ENCODE assay signal across 8 cellular contexts in genomic region chr6:137076277-137077068, GRCh38. TPM values are rescaled to one million over a fixed set of nuclear protein-coding genes. Genes with fewer than 3 reads are reported as not detected.
DNase-seq lines count a peak whose midpoint lies in the region; ATAC-seq, FAIRE-seq and TF ChIP-seq lines count a peak whose summit lies in the region.

No MANE protein-coding gene starts in this region.

- peak; percentile 91 for FAIRE-seq in H1 (lab: Jason Lieb, UNC)

- H3K27ac ChIP-seq in H1 (ENCODE audit: low read depth, low read length) (no peak overlapping the region), mesendoderm (ENCODE audit: low read depth, low read length) (no peak overlapping the region)

- no peak overlapping the region for H2BK120ac ChIP-seq in H1 (replicated peaks; ENCODE audit: low read depth, low read length)
- no peak overlapping the region for H2BK120ac ChIP-seq in mesendoderm (ENCODE audit: low read depth, low read length)

- intact Hi-C loops in Calu3 (cut with micrococcal nuclease; ENCODE audit: unreplicated experiment): no loop called here

- no peaks in the 10 kb centered on the region for H3K36me3 Mint-ChIP-seq in Calu3 (ENCODE audit: insufficient read depth, unreplicated experiment)
- no peaks in the 10 kb centered on the region for H3K36me3 Mint-ChIP-seq in activated CD4-positive, alpha-beta T cell treated with anti-CD3 and anti-CD28 coated beads, Interleukin-2, amount 10 ng/mL, durations not matched to agents 7 days and 5 days (ENCODE audit: low read depth)

- no peak overlapping the region for H4K91ac ChIP-seq in H1 (replicated peaks; ENCODE audit: insufficient read length, low read length)

- H3K27me3 Mint-ChIP-seq in Calu3 (ENCODE audit: unreplicated experiment): peaks cover 5% of the 10 kb centered on the region
- peaks cover 40% of the 10 kb centered on the region for H3K27me3 Mint-ChIP-seq in activated CD4-positive, alpha-beta T cell treated with anti-CD3 and anti-CD28 coated beads, Interleukin-2, amount 10 ng/mL, durations not matched to agents 7 days and 5 days

- no peak overlapping the region for H2BK5ac ChIP-seq in H1 (ENCODE audit: low read depth, low read length)
- H2BK5ac ChIP-seq in mesendoderm (ENCODE audit: low read length): no peak overlapping the region

- no peak overlapping the region for H3K56ac ChIP-seq in H1 (replicated peaks; ENCODE audit: insufficient read length, low read depth, low read length)
- no peak overlapping the region for H3K56ac ChIP-seq in mesendoderm (ENCODE audit: low read length)

- POLR2A ChIA-PET in activated CD4-positive, alpha-beta T cell treated with anti-CD3 and anti-CD28 coated beads, Interleukin-2, amount 10 ng/mL, durations not matched to agents 7 days and 5 days (lab: Charles Lee): no interaction called here
- POLR2A ChIA-PET in H1 (lab: Charles Lee; ENCODE audit: partially characterized antibody): no interaction called here

- H3K23ac ChIP-seq in H1 (ENCODE audit: insufficient read length) (no peak overlapping the region), mesendoderm (ENCODE audit: low read length) (no peak overlapping the region)

- no peak for TF ChIP-seq EP300 in H1 (IDR thresholded peaks at IDR 0.05; ENCODE audit: borderline replicate concordance in 1 of 2, low read depth in 2 of 2, low read length in 2 of 2)

- H2AFZ ChIP-seq in H1 (ENCODE audit: low read length): peak overlapping the region; percentile 98

- TF ChIP-seq POLR2A in H1 (IDR thresholded peaks at IDR 0.05; ENCODE audit: control extremely low read depth in 1 of 2, low read depth in 2 of 2, low read length in 2 of 2): no peak

- peak; percentile 94 for TF ChIP-seq RAD21 in H1 (IDR thresholded peaks at IDR 0.05 in 1 of 2, conservative IDR thresholded peaks at IDR 0.05 in 1 of 2; ENCODE audit: low read depth in 2 of 2, low read length in 2 of 2)

- H4K5ac ChIP-seq in H1 (ENCODE audit: insufficient read length, low read depth, low read length) (no peak overlapping the region), mesendoderm (ENCODE audit: low read length) (no peak overlapping the region)

- H3K36me3 ChIP-seq in H1 (ENCODE audit: control insufficient read depth in 2 of 4, insufficient read depth in 4 of 4, low read length in 3 of 4) (no peaks in the 10 kb centered on the region), mesendoderm (ENCODE audit: control insufficient read depth, insufficient read depth, low read length) (no peaks in the 10 kb centered on the region)

- TF ChIP-seq CTCF in Calu3 (IDR thresholded peaks at IDR 0.05; ENCODE audit: unreplicated experiment) (peak; percentile 42), H1 (IDR thresholded peaks at IDR 0.05; ENCODE audit: control extremely low read depth in 1 of 3, insufficient read depth in 1 of 3, low read depth in 1 of 3, low read length in 3 of 3) (peak; percentile 85 to 98 (median 97))

- no peak overlapping the region for H3K4ac ChIP-seq in H1 (replicated peaks; ENCODE audit: insufficient read length, low read depth, low read length)
- H3K4ac ChIP-seq in mesendoderm (ENCODE audit: low read depth, low read length): no peak overlapping the region

- H3K23me2 ChIP-seq in H1 (ENCODE audit: low read depth, low read length): no peaks in the 10 kb centered on the region

- no peaks in the 10 kb centered on the region for H3K79me1 ChIP-seq in H1 (ENCODE audit: low read depth, low read length)
- H3K79me1 ChIP-seq in mesendoderm (ENCODE audit: low read length): no peaks in the 10 kb centered on the region

- H3K9me3 ChIP-seq in H1 (ENCODE audit: insufficient read depth in 2 of 2, low read depth in 1 of 2, low read length in 1 of 2): no peaks in the 10 kb centered on the region

- H3K27me3 ChIP-seq in H1 (replicated peaks in 1 of 4; ENCODE audit: control insufficient read depth in 3 of 4, extremely low read depth in 1 of 4, insufficient read depth in 3 of 4, low read length in 3 of 4) (no peaks in the 10 kb centered on the region), mesendoderm (ENCODE audit: insufficient read depth, low read length, poor library complexity) (no peaks in the 10 kb centered on the region)

- DNase-seq in Calu3 (peak; percentile 69), NCI-H524 treated with DMSO at 0.1 percent for 48 hours (lab: John Stamatoyannopoulos, UW) (peak; percentile 74), H1 (ENCODE audit: low read depth in 1 of 2, low spot score in 2 of 2) (peak; percentile 56 to 75), mesendoderm (peak; percentile 92)
- peak; percentile 64 for DNase-seq in activated CD4-positive, alpha-beta T cell treated with anti-CD3 and anti-CD28 coated beads, Interleukin-2, amount 10 ng/mL, durations not matched to agents 7 days and 5 days
- DNase-seq in stimulated activated CD8-positive, alpha-beta memory T cell treated with anti-CD3 and anti-CD28 coated beads, Interleukin-7, amount 100 ng/mL, for 24 hours (ENCODE audit: low read depth): peak; percentile 26

- H3K4me1 ChIP-seq in H1 (replicated peaks in 1 of 4; ENCODE audit: control insufficient read depth in 3 of 4, insufficient read depth in 4 of 4, low read length in 3 of 4): peaks cover 0 to 6% (median under 1%) of the 10 kb centered on the region in 4 experiments; a peak in 2 of 7 replicates
- no peaks in the 10 kb centered on the region for H3K4me1 ChIP-seq in mesendoderm (ENCODE audit: control insufficient read depth, low read depth, low read length)

- no peaks in the 10 kb centered on the region for H3K9me3 Mint-ChIP-seq in Calu3 (ENCODE audit: low read depth, unreplicated experiment)
- no peaks in the 10 kb centered on the region for H3K9me3 Mint-ChIP-seq in activated CD4-positive, alpha-beta T cell treated with anti-CD3 and anti-CD28 coated beads, Interleukin-2, amount 10 ng/mL, durations not matched to agents 7 days and 5 days

- H3K79me2 ChIP-seq in H1 (ENCODE audit: control insufficient read depth in 1 of 2, insufficient read depth in 2 of 2, low read length in 2 of 2) (no peaks in the 10 kb centered on the region), mesendoderm (ENCODE audit: control insufficient read depth, insufficient read depth, low read length) (no peaks in the 10 kb centered on the region)

- no peak overlapping the region for H2BK12ac ChIP-seq in H1 (ENCODE audit: low read depth, low read length)

- H3K4me3 ChIP-seq in H1 (ENCODE audit: extremely low read depth in 1 of 4, insufficient read depth in 2 of 4, low read depth in 3 of 4, low read length in 4 of 4): no peak overlapping the region
- no peak overlapping the region for H3K4me3 ChIP-seq in mesendoderm (ENCODE audit: low read length)

- 76% methylated on average over 4 of the region's 4 CpGs; no CpG with 5 or more reads in 1 of the 2 experiments for WGBS in H1 (ENCODE audit: extremely low coverage in 1 of 2, insufficient coverage in 1 of 2, insufficient read length in 1 of 2, insufficient replicate concordance in 2 of 2, low coverage in 1 of 2, low lambda C conversion rate in 2 of 2, missing lambda C conversion rate in 1 of 2), 2 experiments
- no CpG with 5 or more reads among the region's 4 CpGs for WGBS in mesendoderm (ENCODE audit: extremely low coverage, insufficient coverage, low lambda C conversion rate)

- H2BK15ac ChIP-seq in H1 (ENCODE audit: low read length) (no peak overlapping the region), mesendoderm (replicated peaks; ENCODE audit: low read depth) (no peak overlapping the region)

- no TSS peak for BruUV-seq in Calu3 (replicated peaks; lab: Mats Ljungman, UMichigan)

- CTCF ChIA-PET in Calu3 (lab: Charles Lee): interaction anchor here (0.8 to 1.6 kb wide), 2 partner anchors 18 to 201 kb away, joined by 3 to 5 read pairs; no protein-coding TSS in a partner anchor
- CTCF ChIA-PET in activated CD4-positive, alpha-beta T cell treated with anti-CD3 and anti-CD28 coated beads, Interleukin-2, amount 10 ng/mL, durations not matched to agents 7 days and 5 days (lab: Charles Lee): interaction anchor here (0.6 to 1.5 kb wide), 5 partner anchors 12 to 554 kb away, joined by 3 to 6 read pairs (median 3); no protein-coding TSS in a partner anchor
- CTCF ChIA-PET in H1 (lab: Charles Lee; ENCODE audit: partially characterized antibody): interaction anchor here (0.6 to 3.9 kb wide), 33 partner anchors 9 to 621 kb away, joined by 3 to 22 read pairs (median 4); no protein-coding TSS in a partner anchor

- no peak overlapping the region for H3K14ac ChIP-seq in H1 (ENCODE audit: insufficient read length)

- H3K18ac ChIP-seq in H1 (ENCODE audit: extremely low read depth, low read length) (no peak overlapping the region), mesendoderm (ENCODE audit: low read length) (no peak overlapping the region)

- H4K20me1 ChIP-seq in H1 (replicated peaks in 1 of 2; ENCODE audit: control insufficient read depth in 1 of 2, insufficient read depth in 2 of 2, low read length in 2 of 2): no peaks in the 10 kb centered on the region

- no peak overlapping the region for H3K27ac Mint-ChIP-seq in Calu3 (ENCODE audit: unreplicated experiment)
- H3K27ac Mint-ChIP-seq in activated CD4-positive, alpha-beta T cell treated with anti-CD3 and anti-CD28 coated beads, Interleukin-2, amount 10 ng/mL, durations not matched to agents 7 days and 5 days: no peak overlapping the region

- H3K9ac ChIP-seq in H1 (replicated peaks in 1 of 4; ENCODE audit: extremely low read depth in 1 of 4, low read depth in 3 of 4, low read length in 3 of 4) (no peak overlapping the region), mesendoderm (ENCODE audit: low read length) (no peak overlapping the region)

- no peak overlapping the region for H3K4me2 ChIP-seq in H1 (ENCODE audit: insufficient read depth in 1 of 2, low read depth in 2 of 2, low read length in 2 of 2)
- no peak overlapping the region for H3K4me2 ChIP-seq in mesendoderm (ENCODE audit: low read length)

- H4K8ac ChIP-seq in H1 (ENCODE audit: extremely low read depth, insufficient read depth, low read length) (no peak overlapping the region), mesendoderm (ENCODE audit: low read depth, low read length) (no peak overlapping the region)

- H2AK5ac ChIP-seq in H1 (ENCODE audit: low read depth, low read length): no peak overlapping the region
- no peak overlapping the region for H2AK5ac ChIP-seq in mesendoderm (ENCODE audit: low read length)

- H3K4me3 Mint-ChIP-seq in Calu3 (ENCODE audit: low read depth, unreplicated experiment): no peak overlapping the region
- no peak overlapping the region for H3K4me3 Mint-ChIP-seq in activated CD4-positive, alpha-beta T cell treated with anti-CD3 and anti-CD28 coated beads, Interleukin-2, amount 10 ng/mL, durations not matched to agents 7 days and 5 days

- ATAC-seq in GM19467 (IDR thresholded peaks at IDR 0.05; ENCODE audit: unreplicated experiment) (peak; percentile 99), HG03558 (IDR thresholded peaks at IDR 0.05; ENCODE audit: extremely low read depth, unreplicated experiment) (peak; percentile 99)

- H3K4me1 Mint-ChIP-seq in Calu3 (ENCODE audit: low read depth, unreplicated experiment): no peaks in the 10 kb centered on the region
- H3K4me1 Mint-ChIP-seq in activated CD4-positive, alpha-beta T cell treated with anti-CD3 and anti-CD28 coated beads, Interleukin-2, amount 10 ng/mL, durations not matched to agents 7 days and 5 days: no peaks in the 10 kb centered on the region

- H2BK20ac ChIP-seq in H1 (ENCODE audit: low read length): no peak overlapping the region

RNA-seq across cellular contexts. Expression of gene IL20RA, which starts 31.7 kb away (rescaled TPM):
- 2.4 and 3.1 TPM in 2 replicates for total RNA-seq in Calu3 (2022)
- not detected for total RNA-seq in activated CD4-positive, alpha-beta T cell treated with anti-CD3 and anti-CD28 coated beads, Interleukin-2, amount 10 ng/mL, durations not matched to agents 7 days and 5 days
- total RNA-seq in H1 (2021; fragmentation: NEBNext Ultra II Directional; extraction: Animal tissue kit (Norgen Biotek cat#: 25700)): 1.5 and 1.7 TPM in 2 replicates
- 1.2 and 1.3 TPM in 2 replicates for polyA plus RNA-seq in H1 (2011; rRNA removed)
- 1.1 TPM for polyA plus RNA-seq in H1 (2011; cell fraction: cytosol; rRNA removed)
- 1.1 TPM for polyA plus RNA-seq in H1 (2011; cell fraction: nucleus; rRNA removed)
- 1.9 to 2.9 TPM (median 2.1 TPM) in 4 replicates for polyA plus RNA-seq in H1 (2012, experiment 1 of 2)
- polyA plus RNA-seq in H1 (2012, experiment 2 of 2): 1.0 TPM
- polyA plus RNA-seq in H1 (2013, experiment 1 of 2): 2.1 TPM
- 2.7 TPM for polyA plus RNA-seq in H1 (2013, experiment 2 of 2)
- polyA minus RNA-seq in H1 (2011; rRNA and poly(A)+ RNA removed): 0.60 and 1.3 TPM in 2 replicates
- not detected for polyA minus RNA-seq in H1 (2011; cell fraction: cytosol; rRNA and poly(A)+ RNA removed)
- polyA minus RNA-seq in H1 (2011; cell fraction: nucleus; rRNA and poly(A)+ RNA removed): 2.1 TPM
- 0.59 TPM for polyA plus RNA-seq in mesendoderm (2013, experiment 1 of 2)
- polyA plus RNA-seq in mesendoderm (2013, experiment 2 of 2): 0.50 TPM

Comparison
In these comparisons a context has a peak if more than half of its experiments do, and no peak if none do; other contexts are left out.
1. DNase-seq: peak in every context shown above with its lines; median percentile 92 in mesendoderm; 74 in NCI-H524 treated with DMSO at 0.1 percent for 48 hours; 69 in Calu3; 66 in H1; 64 in activated CD4-positive, alpha-beta T cell treated with anti-CD3 and anti-CD28 coated beads, Interleukin-2, amount 10 ng/mL, durations not matched to agents 7 days and 5 days; 26 in stimulated activated CD8-positive, alpha-beta memory T cell treated with anti-CD3 and anti-CD28 coated beads, Interleukin-7, amount 100 ng/mL, for 24 hours.